Comparison of ENCODE assay signal across 1 cellular context in the genomic region with DNA sequence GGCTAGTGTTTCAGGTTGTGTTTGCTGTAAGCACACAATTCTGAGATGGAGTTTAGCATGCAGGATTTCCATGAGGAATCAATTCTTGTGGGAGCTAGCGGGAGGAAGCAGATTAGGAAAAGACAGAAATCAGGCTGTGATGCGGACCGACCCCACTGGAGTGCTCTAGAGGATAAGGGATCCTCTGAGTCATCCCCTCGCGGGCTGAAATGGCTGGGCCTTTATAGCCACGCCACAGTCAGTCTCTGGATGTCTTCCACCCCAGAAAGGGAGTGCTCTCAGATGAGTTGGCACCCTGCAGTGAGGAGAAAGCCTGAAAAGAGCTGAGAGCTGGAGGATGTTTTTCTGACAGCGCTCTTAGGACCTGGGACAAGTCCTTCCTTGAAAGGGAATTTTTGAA.
TF ChIP-seq lines count a peak whose summit lies in the region.

No MANE protein-coding gene starts in this region.

TF ChIP-seq in GM23338, 12 proteins besides CTCF, POLR2A, EP300 and RAD21 (continued from another document):
- TF ChIP-seq ZNF462 (CRISPR knock-in tag; IDR thresholded peaks at IDR 0.05) (no peak), POLR2AphosphoS5 (IDR thresholded peaks at IDR 0.05; ENCODE audit: low read depth) (no peak), STAT1 (IDR thresholded peaks at IDR 0.05; ENCODE audit: unreplicated experiment) (no peak)
